Comparison of ENCODE assay signal across 18 cellular contexts in genomic region chr5:170139786-170140335, GRCh38. TPM values are rescaled to one million over a fixed set of nuclear protein-coding genes. Genes with fewer than 3 reads are reported as not detected.
DNase-seq lines count a peak whose midpoint lies in the region; ATAC-seq, FAIRE-seq and TF ChIP-seq lines count a peak whose summit lies in the region.
"Had no signal": no experiment of that assay in that cellular context is flagged by ENCODE, and none has a peak within 500 bp of the region (broad histone marks: within the 10 kb centered on the region; RNA-seq: fewer than 3 reads in every experiment).

No MANE protein-coding gene starts in this region.

- ATAC-seq in K562, result peak; percentile 79
- ATAC-seq: GM12878, GM23338 had no signal

- peak in 1 of 2 experiments; percentile 23; a peak in 2 of 4 replicates for TF ChIP-seq RAD21 in K562 (CRISPR knock-in tag; conservative IDR thresholded peaks at IDR 0.05 in 1 of 2, IDR thresholded peaks at IDR 0.05 in 1 of 2)

- FAIRE-seq in K562 (lab: Jason Lieb, UNC), result peak; percentile 76
- FAIRE-seq: GM12878, GM18507 had no signal

- in situ Hi-C loops in K562 (cut with MboI), result no loop called here

- H3K9me2 ChIP-seq in Karpas-422 (replicated peaks; ENCODE audit: insufficient read depth, low read length), result no peaks in the 10 kb centered on the region

- H3K4me3 ChIP-seq in K562 (no peak overlapping the region), vagina (no peak overlapping the region), Karpas-422 (ENCODE audit: low read length) (no peak overlapping the region)
- H3K4me3 ChIP-seq: BLaER1 treated with 17β-estradiol and CSF1 and Interleukin-3, amounts not matched to agents 10 nM and 100 nM; GM12878; GM23338 had no signal

- H3K4me2 ChIP-seq in K562 (ENCODE audit: insufficient read depth, low read length) (peak overlapping the region; percentile 39; the same call in 1 of the 2 replicates), Karpas-422 (ENCODE audit: low read depth, low read length, poor library complexity, severe bottlenecking) (no peak overlapping the region)
- H3K4me2 ChIP-seq: GM23338 had no signal

- H3K9me1 ChIP-seq in K562 (ENCODE audit: control insufficient read depth, insufficient read depth, low read length), result no peaks in the 10 kb centered on the region

- H4K20me1 ChIP-seq in K562 (replicated peaks; ENCODE audit: control insufficient read depth, insufficient read depth, low read length) (no peaks in the 10 kb centered on the region), Karpas-422 (ENCODE audit: insufficient read depth, low read depth, low read length) (no peaks in the 10 kb centered on the region)

- no peak overlapping the region for H3K27ac ChIP-seq in K562 (ENCODE audit: extremely low read depth, low read depth, low read length)
- no peak overlapping the region for H3K27ac ChIP-seq in vagina
- H3K27ac ChIP-seq in Karpas-422 (ENCODE audit: low read length), result no peak overlapping the region
- H3K27ac ChIP-seq: BLaER1 treated with 17β-estradiol and CSF1 and Interleukin-3, amounts not matched to agents 10 nM and 100 nM had no signal

- intact Hi-C loops in K562 (cut with micrococcal nuclease), result no loop called here
- intact Hi-C loops in vagina (cut with DNase I), result no loop called here

- CTCF ChIA-PET in K562 (lab: Yijun Ruan, JAX; ENCODE audit: low intra/inter-chr PET ratio), result no interaction called here

- 10% methylated on average over 9 of the region's 9 CpGs for WGBS in K562 (ENCODE audit: insufficient coverage, low coverage, missing lambda C conversion rate)

- POLR2A ChIA-PET in K562 (lab: Yijun Ruan, JAX), result interaction anchor here (1.5 kb wide), 1 partner anchor 17 kb away, joined by 4 read pairs; no protein-coding TSS in a partner anchor

- no peak for TF ChIP-seq POLR2A in K562 (conservative IDR thresholded peaks at IDR 0.05)
- TF ChIP-seq POLR2A in vagina (IDR thresholded peaks at IDR 0.05), result no peak

- H3K79me2 ChIP-seq in K562 (ENCODE audit: control insufficient read depth, insufficient read depth, low read length) (no peaks in the 10 kb centered on the region), Karpas-422 (ENCODE audit: low read length) (no peaks in the 10 kb centered on the region)

- peak overlapping the region; percentile 68 for H2AFZ ChIP-seq in K562 (ENCODE audit: low read depth, low read length)
- H2AFZ ChIP-seq in Karpas-422 (ENCODE audit: low read length), result no peak overlapping the region
- H2AFZ ChIP-seq: GM23338 had no signal

- H3K9me3 ChIP-seq in K562 (replicated peaks; ENCODE audit: control insufficient read depth, insufficient read depth, low read depth, low read length), result no peaks in the 10 kb centered on the region
- H3K9me3 ChIP-seq in vagina, result no peaks in the 10 kb centered on the region
- no peaks in the 10 kb centered on the region for H3K9me3 ChIP-seq in Karpas-422 (ENCODE audit: low read length)
- H3K9me3 ChIP-seq: BLaER1 treated with 17β-estradiol and CSF1 and Interleukin-3, amounts not matched to agents 10 nM and 100 nM had no signal

- H3K27me3 ChIP-seq in K562 (ENCODE audit: control insufficient read depth in 2 of 2, insufficient read depth in 2 of 2, low read length in 2 of 2) (peaks cover 4 to 22% of the 10 kb centered on the region in 2 experiments; a peak in 3 of 5 replicates), vagina (no peaks in the 10 kb centered on the region), Karpas-422 (ENCODE audit: low read length) (no peaks in the 10 kb centered on the region)
- H3K27me3 ChIP-seq: BLaER1 treated with 17β-estradiol and CSF1 and Interleukin-3, amounts not matched to agents 10 nM and 100 nM had no signal

- H3K9ac ChIP-seq in K562 (ENCODE audit: insufficient read depth in 1 of 2, low read depth in 2 of 2, low read length in 2 of 2) (no peak overlapping the region), Karpas-422 (ENCODE audit: low read length) (no peak overlapping the region)
- H3K9ac ChIP-seq: BLaER1 treated with 17β-estradiol and CSF1 and Interleukin-3, amounts not matched to agents 10 nM and 100 nM had no signal

- no TSS peak for BruUV-seq in K562 (replicated peaks; lab: Mats Ljungman, UMichigan)

- DNase-seq in OCI-M1 (lab: John Stamatoyannopoulos, UW), result peak; percentile 18
- peak in 3 of 4 experiments; percentile 23 to 58 (median 29) for DNase-seq in K562 (ENCODE audit: extremely low read depth in 1 of 4, low spot score in 3 of 4)
- DNase-seq in islet precursor cell, result peak; percentile 36
- DNase-seq in vagina (ENCODE audit: extremely low spot score in 2 of 2), result peak; percentile 58 to 82
- no peak for DNase-seq in Karpas-422
- no peak for DNase-seq in activated gamma-delta T cell treated with Interleukin-2 at 50 U/mL for 16 hours
- no peak for DNase-seq in HuH-7 (ENCODE audit: low spot score)
- DNase-seq: ACHN; CD4-positive, alpha-beta T cell; DMS79; H7 had no signal

- H3K36me3 ChIP-seq in K562 (ENCODE audit: control insufficient read depth, insufficient read depth, low read length) (no peaks in the 10 kb centered on the region), vagina (no peaks in the 10 kb centered on the region), Karpas-422 (ENCODE audit: insufficient read depth, low read length) (no peaks in the 10 kb centered on the region)
- H3K36me3 ChIP-seq: BLaER1 treated with 17β-estradiol and CSF1 and Interleukin-3, amounts not matched to agents 10 nM and 100 nM had no signal

- H3K4me1 ChIP-seq in K562 (replicated peaks in 1 of 2; ENCODE audit: control insufficient read depth in 2 of 2, insufficient read depth in 2 of 2, low read length in 2 of 2), result peaks cover 8 to 14% of the 10 kb centered on the region in 2 experiments
- H3K4me1 ChIP-seq in vagina, result no peaks in the 10 kb centered on the region
- H3K4me1 ChIP-seq in Karpas-422 (ENCODE audit: low read length), result peaks cover 26% of the 10 kb centered on the region

- peak in 1 of 3 experiments; percentile 27; a peak in 2 of 6 replicates for TF ChIP-seq CTCF in K562 (IDR thresholded peaks at IDR 0.05 in 2 of 3, conservative IDR thresholded peaks at IDR 0.05 in 1 of 3; ENCODE audit: insufficient read depth in 2 of 3, low read depth in 1 of 3, low read length in 3 of 3)
- TF ChIP-seq CTCF in vagina (IDR thresholded peaks at IDR 0.05), result no peak

- TF ChIP-seq EP300 in K562 (IDR thresholded peaks at IDR 0.05; ENCODE audit: low read length), result peak; percentile 45; the same call in 1 of the 2 replicates

TF ChIP-seq in K562, 482 proteins besides CTCF, POLR2A, EP300 and RAD21 (continues in another document):
- TF ChIP-seq KAT8 (IDR thresholded peaks at IDR 0.05; ENCODE audit: low read depth), result no peak
- TF ChIP-seq NFIX (CRISPR knock-in tag; IDR thresholded peaks at IDR 0.05; ENCODE audit: low read depth), result no peak
- peak; percentile 55 for TF ChIP-seq TAL1 (IDR thresholded peaks at IDR 0.05)
- peak; percentile 85 for TF ChIP-seq NFE2 (IDR thresholded peaks at IDR 0.05; ENCODE audit: low read depth)
- TF ChIP-seq EP400 (IDR thresholded peaks at IDR 0.05), result no peak
- peak in 1 of 2 experiments; percentile 18; a peak in 1 of 4 replicates for TF ChIP-seq MNT (conservative IDR thresholded peaks at IDR 0.05)
- TF ChIP-seq MYC (IDR thresholded peaks at IDR 0.05; ENCODE audit: low read depth, low read length), result peak; percentile 52
- TF ChIP-seq MYC (CRISPR knock-in tag; IDR thresholded peaks at IDR 0.05; ENCODE audit: borderline replicate concordance, low read depth), result no peak
- 0 out of 2 replicates have a peak, but pooled peaks have one; percentile 13 for TF ChIP-seq CXXC5 (CRISPR knock-in tag; IDR thresholded peaks at IDR 0.05)
- peak; percentile 64 for TF ChIP-seq ARID1B (IDR thresholded peaks at IDR 0.05)
- TF ChIP-seq RAD51 (IDR thresholded peaks at IDR 0.05; ENCODE audit: borderline replicate concordance, low read depth), result peak; percentile 65
- peak; percentile 13; the same call in 1 of the 2 replicates for TF ChIP-seq MAFF (IDR thresholded peaks at IDR 0.05; ENCODE audit: low read length)
- TF ChIP-seq ZNF76 (CRISPR knock-in tag; IDR thresholded peaks at IDR 0.05; ENCODE audit: borderline replicate concordance), result no peak

RNA-seq across cellular contexts. Expression of gene FOXI1, which starts 34.2 kb away (rescaled TPM):
- total RNA-seq in K562 (2011; cell fraction: chromatin; rRNA removed; ENCODE audit: low replicate concordance), result not detected in 2 replicates
- total RNA-seq in K562 (2011; cell fraction: nucleolus; rRNA removed), result not detected in 2 replicates
- total RNA-seq in K562 (2011; cell fraction: nucleoplasm; rRNA removed), result not detected in 2 replicates
- total RNA-seq in K562 (2014; rRNA removed) (not detected in 2 replicates), K562 (2014; rRNA removed; fragmentation: Illumina TruSeq; extraction: Trizol) (not detected in 2 replicates), K562 (2015; rRNA removed; fragmentation: Illumina TruSeq; extraction: Trizol) (not detected in 2 replicates), K562 (2021) (not detected in 2 replicates), vagina (not detected)
- polyA plus RNA-seq in K562 (2011; rRNA removed) (not detected in 2 replicates), K562 (2014; fragmentation: Illumina TruSeq; extraction: Trizol) (not detected in 2 replicates), K562 (2014; fragmentation: Nextera tagmentation; extraction: Ambion mirVana) (not detected), K562 (2014; rRNA removed) (not detected in 2 replicates)
- 0.06 TPM in 1 of 2 replicates, not detected in the other for polyA plus RNA-seq in K562 (2011; cell fraction: cytosol; rRNA removed)
- polyA plus RNA-seq in K562 (2011; cell fraction: nucleus; rRNA removed), result not detected in 2 replicates
- not detected in 2 replicates for polyA plus RNA-seq in K562 (2012)
- polyA minus RNA-seq in K562 (2011; rRNA and poly(A)+ RNA removed), result not detected in 2 replicates
- polyA minus RNA-seq in K562 (2011; cell fraction: cytosol; rRNA and poly(A)+ RNA removed), result not detected in 2 replicates
- not detected in 2 replicates for polyA minus RNA-seq in K562 (2011; cell fraction: nucleus; rRNA and poly(A)+ RNA removed)
- 0.07 TPM in 1 of 2 replicates, not detected in the other for total RNA-seq in Karpas-422 (2014; rRNA removed; shearing (Covaris generic); ENCODE audit: low replicate concordance)
- total RNA-seq: A172, G401, GM12878, GM23338, HT-29 had no signal
- polyA plus RNA-seq: GM12878, GM23338 had no signal

Comparison
In these comparisons a context has a peak if more than half of its experiments do, and no peak if none do; other contexts are left out.
1. DNase-seq: peak in OCI-M1 (single experiment), K562 (3 of 4), islet precursor cell (single experiment) and vagina (2 of 2); none in Karpas-422 (single experiment), activated gamma-delta T cell treated with Interleukin-2 at 50 U/mL for 16 hours (single experiment) and HuH-7 (single experiment).